11 cellular contexts compared by ENCODE assay signal in the genomic region with DNA sequence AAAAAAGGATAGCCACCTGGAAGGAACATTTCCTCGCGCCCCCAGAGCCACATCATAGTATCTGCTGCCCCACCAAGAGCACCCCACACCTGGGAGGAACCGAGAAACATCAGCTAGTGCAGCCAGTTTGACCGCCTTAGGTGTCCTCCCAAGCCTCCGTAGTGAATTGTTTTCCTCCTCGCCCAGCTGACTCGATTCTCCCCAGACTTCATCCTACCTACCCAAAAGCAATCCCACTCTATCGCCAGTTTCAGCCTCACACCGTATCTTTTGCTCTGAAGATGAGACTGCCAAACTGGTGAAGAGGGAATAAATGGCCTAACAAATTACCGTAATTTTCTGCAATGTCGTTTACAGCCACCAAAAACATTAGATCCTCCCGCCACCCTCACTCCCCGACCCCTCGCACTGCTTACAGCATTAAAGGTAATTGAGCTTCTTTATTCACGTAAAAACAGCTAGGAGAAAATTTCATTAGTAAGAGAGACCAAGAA. TPM values are rescaled to one million over a fixed set of nuclear protein-coding genes. Genes with fewer than 3 reads are reported as not detected.
DNase-seq lines count a peak whose midpoint lies in the region; ATAC-seq and TF ChIP-seq lines count a peak whose summit lies in the region.
"Had no signal": no experiment of that assay in that cellular context is flagged by ENCODE, and none has a peak within 500 bp of the region (broad histone marks: within the 10 kb centered on the region; RNA-seq: fewer than 3 reads in every experiment).

No MANE protein-coding gene starts in this region.

- H3K9me2 ChIP-seq in GM23338 (ENCODE audit: insufficient read depth) = no peaks in the 10 kb centered on the region

- H3K27ac ChIP-seq in CD4-positive, CD25-positive, alpha-beta regulatory T cell (ENCODE audit: insufficient read depth, low read length, poor library complexity, severe bottlenecking) = no peak overlapping the region
- H3K27ac ChIP-seq in GM23338 (ENCODE audit: low read depth) = no peak overlapping the region
- H3K27ac ChIP-seq in naive thymus-derived CD4-positive, alpha-beta T cell (ENCODE audit: low read depth, low read length) = peak overlapping the region; percentile 80

- H4K20me1 ChIP-seq in GM23338 (replicated peaks; ENCODE audit: insufficient read depth) = no peaks in the 10 kb centered on the region

- H3K79me2 ChIP-seq in GM23338 (replicated peaks; ENCODE audit: insufficient read depth) = peaks cover 32% of the 10 kb centered on the region

- intact Hi-C loops in naive thymus-derived CD4-positive, alpha-beta T cell (cut with micrococcal nuclease) = loop anchor here (5.0 to 10.0 kb wide), 6 partner anchors 40 to 913 kb away; a partner anchor contains a TSS

- TF ChIP-seq CTCF in GM23338 (conservative IDR thresholded peaks at IDR 0.05; ENCODE audit: low read depth in 2 of 2) = no peak

- H3K27me3 ChIP-seq in CD4-positive, CD25-positive, alpha-beta regulatory T cell (ENCODE audit: control insufficient read depth, insufficient read depth, low read length) = peaks cover 3% of the 10 kb centered on the region
- no peaks in the 10 kb centered on the region for H3K27me3 ChIP-seq in GM23338 (ENCODE audit: insufficient read depth)
- H3K27me3 ChIP-seq in naive thymus-derived CD4-positive, alpha-beta T cell (ENCODE audit: control insufficient read depth in 2 of 2, insufficient read depth in 2 of 2, low read length in 2 of 2) = no peaks in the 10 kb centered on the region
- H3K27me3 ChIP-seq: uterus had no signal

- H3K27ac Mint-ChIP-seq in CD4-positive, CD25-positive, alpha-beta regulatory T cell = peak overlapping the region in 1 of 3 donors; percentile 49
- no peak overlapping the region for H3K27ac Mint-ChIP-seq in GM23338
- H3K27ac Mint-ChIP-seq in activated naive CD4-positive, alpha-beta T cell treated with anti-CD3 and anti-CD28 coated beads, Interleukin-2, amount 50 U/mL, for 72 hours = peak overlapping the region; percentile 63 to 96
- H3K27ac Mint-ChIP-seq in naive thymus-derived CD4-positive, alpha-beta T cell = peak overlapping the region; percentile 41 to 99 (median 80)

- H3K4me3 Mint-ChIP-seq in CD4-positive, CD25-positive, alpha-beta regulatory T cell = peak overlapping the region in 3 of 4 donors; percentile 62 to 83 (median 81)
- H3K4me3 Mint-ChIP-seq in GM23338 = peak overlapping the region; percentile 35; the same call in 2 of the 3 replicates
- H3K4me3 Mint-ChIP-seq in naive thymus-derived CD4-positive, alpha-beta T cell = peak overlapping the region; percentile 30 to 99 (median 62)

- POLR2A ChIA-PET in naive thymus-derived CD4-positive, alpha-beta T cell (lab: Charles Lee) = interaction anchor here (0.6 to 5.4 kb wide), 5 partner anchors 18 to 291 kb away, joined by 4 to 33 read pairs (median 4); a partner anchor contains a TSS

- H3K27me3 Mint-ChIP-seq in CD4-positive, CD25-positive, alpha-beta regulatory T cell = peaks cover 6% of the 10 kb centered on the region
- peaks cover 9% of the 10 kb centered on the region for H3K27me3 Mint-ChIP-seq in GM23338 (ENCODE audit: insufficient read depth, low read depth, poor library complexity)
- H3K27me3 Mint-ChIP-seq in naive thymus-derived CD4-positive, alpha-beta T cell = peaks cover 0 to 13% (median 0%) of the 10 kb centered on the region in 5 donors

- H3K9me3 ChIP-seq in CD4-positive, CD25-positive, alpha-beta regulatory T cell (ENCODE audit: control insufficient read depth in 2 of 2, low read length in 2 of 2) = no peaks in the 10 kb centered on the region
- no peaks in the 10 kb centered on the region for H3K9me3 ChIP-seq in naive thymus-derived CD4-positive, alpha-beta T cell (ENCODE audit: control insufficient read depth in 2 of 3, low read length in 3 of 3)
- H3K9me3 ChIP-seq: mucosa of descending colon, uterus had no signal

- no peaks in the 10 kb centered on the region for H3K36me3 ChIP-seq in CD4-positive, CD25-positive, alpha-beta regulatory T cell (ENCODE audit: control insufficient read depth, insufficient read depth, low read length)
- no peaks in the 10 kb centered on the region for H3K36me3 ChIP-seq in GM23338 (ENCODE audit: insufficient read depth)
- peaks cover 0 to 4% (median 0%) of the 10 kb centered on the region in 3 experiments for H3K36me3 ChIP-seq in naive thymus-derived CD4-positive, alpha-beta T cell (ENCODE audit: control insufficient read depth in 2 of 3, insufficient read depth in 3 of 3, low read length in 3 of 3)
- H3K36me3 ChIP-seq: uterus, WERI-Rb-1 had no signal

- H3K4me1 ChIP-seq in CD4-positive, CD25-positive, alpha-beta regulatory T cell (ENCODE audit: control insufficient read depth, insufficient read depth, low read length, poor library complexity, severe bottlenecking) = peaks cover 41% of the 10 kb centered on the region
- peaks cover 32% of the 10 kb centered on the region for H3K4me1 ChIP-seq in GM23338 (ENCODE audit: insufficient read depth)
- peaks cover 9 to 10% of the 10 kb centered on the region in 2 donors for H3K4me1 ChIP-seq in naive thymus-derived CD4-positive, alpha-beta T cell (ENCODE audit: control insufficient read depth in 2 of 2, insufficient read depth in 2 of 2, low read length in 2 of 2)
- H3K4me1 ChIP-seq: uterus had no signal

- H3K36me3 Mint-ChIP-seq in CD4-positive, CD25-positive, alpha-beta regulatory T cell = no peaks in the 10 kb centered on the region
- no peaks in the 10 kb centered on the region for H3K36me3 Mint-ChIP-seq in GM23338 (ENCODE audit: low read depth)
- no peaks in the 10 kb centered on the region for H3K36me3 Mint-ChIP-seq in activated naive CD4-positive, alpha-beta T cell treated with anti-CD3 and anti-CD28 coated beads, Interleukin-2, amount 50 U/mL, for 72 hours
- peaks cover 0 to 4% (median 0%) of the 10 kb centered on the region in 5 donors for H3K36me3 Mint-ChIP-seq in naive thymus-derived CD4-positive, alpha-beta T cell

- no peak for ATAC-seq in CD4-positive, CD25-positive, alpha-beta regulatory T cell (ENCODE audit: low read depth in 2 of 2)
- ATAC-seq in GM23338 = no peak
- ATAC-seq in activated naive CD4-positive, alpha-beta T cell treated with anti-CD3 and anti-CD28 coated beads, Interleukin-2, amount 50 U/mL, for 72 hours = no peak
- ATAC-seq in naive thymus-derived CD4-positive, alpha-beta T cell = no peak
- no peak for ATAC-seq in HG03039 (IDR thresholded peaks at IDR 0.05; ENCODE audit: unreplicated experiment)
- ATAC-seq in GM19397 (IDR thresholded peaks at IDR 0.05; ENCODE audit: unreplicated experiment) = no peak
- no peak for ATAC-seq in GM21526 (IDR thresholded peaks at IDR 0.05; ENCODE audit: low FRiP score, unreplicated experiment)

- H3K4me2 ChIP-seq in GM23338 = peak overlapping the region; percentile 21; the same call in 1 of the 2 replicates

- H3K4me3 ChIP-seq in CD4-positive, CD25-positive, alpha-beta regulatory T cell (ENCODE audit: low read depth, low read length) = no peak overlapping the region
- no peak overlapping the region for H3K4me3 ChIP-seq in GM23338
- H3K4me3 ChIP-seq in naive thymus-derived CD4-positive, alpha-beta T cell (ENCODE audit: low read length) = no peak overlapping the region
- H3K4me3 ChIP-seq: mucosa of descending colon had no signal

- CTCF ChIA-PET in naive thymus-derived CD4-positive, alpha-beta T cell (lab: Charles Lee) = interaction anchor here (0.6 to 3.7 kb wide), 12 partner anchors 15 to 1222 kb away, joined by 3 to 25 read pairs (median 4); no protein-coding TSS in a partner anchor

- no peaks in the 10 kb centered on the region for H3K9me3 Mint-ChIP-seq in CD4-positive, CD25-positive, alpha-beta regulatory T cell
- no peaks in the 10 kb centered on the region for H3K9me3 Mint-ChIP-seq in GM23338
- H3K9me3 Mint-ChIP-seq in activated naive CD4-positive, alpha-beta T cell treated with anti-CD3 and anti-CD28 coated beads, Interleukin-2, amount 50 U/mL, for 72 hours = no peaks in the 10 kb centered on the region
- no peaks in the 10 kb centered on the region for H3K9me3 Mint-ChIP-seq in naive thymus-derived CD4-positive, alpha-beta T cell

- H3K4me1 Mint-ChIP-seq in CD4-positive, CD25-positive, alpha-beta regulatory T cell = peaks cover 16 to 51% (median 33%) of the 10 kb centered on the region in 4 donors
- H3K4me1 Mint-ChIP-seq in GM23338 = peaks cover 36% of the 10 kb centered on the region
- peaks cover 30 to 51% (median 41%) of the 10 kb centered on the region in 7 donors for H3K4me1 Mint-ChIP-seq in naive thymus-derived CD4-positive, alpha-beta T cell

- H3F3A ChIP-seq in GM23338 (replicated peaks; ENCODE audit: low read depth) = peaks cover 5% of the 10 kb centered on the region; the same call in 1 of the 2 replicates

- no peak for DNase-seq in CD4-positive, CD25-positive, alpha-beta regulatory T cell
- DNase-seq in GM23338 (ENCODE audit: low spot score) = no peak
- no peak for DNase-seq in activated naive CD4-positive, alpha-beta T cell treated with anti-CD3 and anti-CD28 coated beads, Interleukin-2, amount 50 U/mL, for 72 hours (ENCODE audit: low spot score in 2 of 2)
- DNase-seq in naive thymus-derived CD4-positive, alpha-beta T cell = no peak
- DNase-seq: stimulated activated CD4-positive, alpha-beta T cell treated with anti-CD3 and anti-CD28 coated beads, Interleukin-1b, Interleukin-23, amount 100 ng/mL, for 48 hours; uterus had no signal

- no peak overlapping the region for H2AFZ ChIP-seq in GM23338

RNA-seq across cellular contexts. Expression of a gene that starts 1.2 kb away (rescaled TPM):
- total RNA-seq in CD4-positive, CD25-positive, alpha-beta regulatory T cell = 54.3 TPM
- 10 to 100 TPM in 3 of 4 donors, 1 to 10 TPM in 1; 7.2 to 18.0 (median 14.0) TPM for polyA plus RNA-seq in CD4-positive, CD25-positive, alpha-beta regulatory T cell
- 48.9 and 68.6 TPM in 2 replicates for total RNA-seq in GM23338 (2014; rRNA removed; shearing (Covaris generic))
- polyA plus RNA-seq in GM23338 (2016; fragmentation: Nextera tagmentation; extraction: Ambion mirVana) = 17.2 and 19.4 TPM in 2 replicates
- total RNA-seq in activated naive CD4-positive, alpha-beta T cell treated with anti-CD3 and anti-CD28 coated beads, Interleukin-2, amount 50 U/mL, for 72 hours = 10 to 100 TPM; 34.4 to 38.4 TPM
- total RNA-seq in naive thymus-derived CD4-positive, alpha-beta T cell = 10 to 100 TPM; 49.3 to 65.4 (median 61.0) TPM
- polyA plus RNA-seq in naive thymus-derived CD4-positive, alpha-beta T cell = 10 to 100 TPM; 14.0 to 24.6 TPM

RNA-seq across cellular contexts. Expression of a gene that starts 20.7 kb away (rescaled TPM):
- 55.9 TPM for total RNA-seq in CD4-positive, CD25-positive, alpha-beta regulatory T cell
- 10 to 100 TPM; 25.3 to 42.8 (median 35.9) TPM for polyA plus RNA-seq in CD4-positive, CD25-positive, alpha-beta regulatory T cell
- total RNA-seq in GM23338 (2014; rRNA removed; shearing (Covaris generic)) = 29.9 and 43.0 TPM in 2 replicates
- polyA plus RNA-seq in GM23338 (2016; fragmentation: Nextera tagmentation; extraction: Ambion mirVana) = 15.7 and 15.8 TPM in 2 replicates
- 100 to 1,000 TPM in 1 of 2 donors, 10 to 100 TPM in 1; 91.0 to 124 TPM for total RNA-seq in activated naive CD4-positive, alpha-beta T cell treated with anti-CD3 and anti-CD28 coated beads, Interleukin-2, amount 50 U/mL, for 72 hours
- 100 to 1,000 TPM in 1 of 5 experiments, 10 to 100 TPM in 4; 58.8 to 101 (median 77.0) TPM for total RNA-seq in naive thymus-derived CD4-positive, alpha-beta T cell
- polyA plus RNA-seq in naive thymus-derived CD4-positive, alpha-beta T cell = 10 to 100 TPM; 32.4 to 42.0 TPM

RNA-seq across cellular contexts. Expression of a gene that starts 56.0 kb away (rescaled TPM):
- total RNA-seq in CD4-positive, CD25-positive, alpha-beta regulatory T cell = 32.8 TPM
- polyA plus RNA-seq in CD4-positive, CD25-positive, alpha-beta regulatory T cell = 1 to 10 TPM; 1.7 to 5.7 (median 4.0) TPM
- 28.8 and 30.9 TPM in 2 replicates for total RNA-seq in GM23338 (2014; rRNA removed; shearing (Covaris generic))
- polyA plus RNA-seq in GM23338 (2016; fragmentation: Nextera tagmentation; extraction: Ambion mirVana) = 6.9 and 7.3 TPM in 2 replicates
- 10 to 100 TPM; 12.0 to 15.0 TPM for total RNA-seq in activated naive CD4-positive, alpha-beta T cell treated with anti-CD3 and anti-CD28 coated beads, Interleukin-2, amount 50 U/mL, for 72 hours
- 10 to 100 TPM; 20.0 to 38.7 (median 23.4) TPM for total RNA-seq in naive thymus-derived CD4-positive, alpha-beta T cell
- 1 to 10 TPM; 2.7 to 6.9 TPM for polyA plus RNA-seq in naive thymus-derived CD4-positive, alpha-beta T cell
